In genomic region chr14:37588956-37589737, GRCh38 we compare ENCODE assay signal across 11 cellular contexts. TPM values are rescaled to one million over a fixed set of nuclear protein-coding genes. Genes with fewer than 3 reads are reported as not detected.
DNase-seq lines count a peak whose midpoint lies in the region; ATAC-seq and TF ChIP-seq lines count a peak whose summit lies in the region.
"Had no signal": no experiment of that assay in that cellular context is flagged by ENCODE, and none has a peak within 500 bp of the region (broad histone marks: within the 10 kb centered on the region; RNA-seq: fewer than 3 reads in every experiment).

No MANE protein-coding gene starts in this region.

- intact Hi-C loops in stomach (cut with DNase I; ENCODE audit: low total_unique reads): no loop called here

- no peaks in the 10 kb centered on the region for H3K9me3 ChIP-seq in stomach
- H3K9me3 ChIP-seq: SJCRH30 had no signal

- 5 to 15% (median 7%) methylated on average over 16 of the region's 16 CpGs for WGBS in stomach, 5 donors

- H3K27me3 ChIP-seq in stomach: peaks cover 43 to 100% (median 70%) of the 10 kb centered on the region in 3 donors
- H3K27me3 ChIP-seq: SJCRH30 had no signal

- H3K36me3 ChIP-seq in stomach: peaks cover 0 to 4% (median 2%) of the 10 kb centered on the region in 4 donors
- H3K36me3 ChIP-seq: SJCRH30 had no signal

- no peak for TF ChIP-seq CTCF in stomach (IDR thresholded peaks at IDR 0.05)

- ATAC-seq in stimulated activated naive CD8-positive, alpha-beta T cell treated with anti-CD3 and anti-CD28 coated beads, Interleukin-15, Interleukin-2, amounts not matched to agents 100 U/mL and 50 U/mL, for 24 hours: no peak
- no peak for ATAC-seq in GM19023 (IDR thresholded peaks at IDR 0.05; ENCODE audit: unreplicated experiment)
- ATAC-seq: foreskin keratinocyte had no signal

- peaks cover 12 to 42% (median 26%) of the 10 kb centered on the region in 4 donors for H3K4me1 ChIP-seq in stomach
- H3K4me1 ChIP-seq: foreskin keratinocyte, SJCRH30 had no signal

- TF ChIP-seq POLR2A in stomach (IDR thresholded peaks at IDR 0.05): no peak

- DNase-seq in NCI-H1417 (lab: John Stamatoyannopoulos, UW) (peak; percentile 82 to 92 (median 89)), NCI-H1417 treated with DMSO at 0.1 percent for 48 hours (lab: John Stamatoyannopoulos, UW) (no peak), NCI-H345 treated with DMSO at 0.1 percent for 48 hours (lab: John Stamatoyannopoulos, UW; ENCODE audit: unreplicated experiment) (peak; percentile 78), epithelial cell of prostate (ENCODE audit: low read depth, low spot score) (no peak), stomach (no peak), D341Med (ENCODE audit: low spot score) (no peak)
- DNase-seq in stimulated activated naive CD8-positive, alpha-beta T cell treated with anti-CD3 and anti-CD28 coated beads, Interleukin-15, Interleukin-2, amounts not matched to agents 100 U/mL and 50 U/mL, for 24 hours: no peak
- DNase-seq: foreskin keratinocyte had no signal

- peak overlapping the region; percentile 47 to 67 (median 58) for H3K4me3 ChIP-seq in stomach

- peak overlapping the region; percentile 97 for H3K27ac ChIP-seq in epithelial cell of prostate
- peak overlapping the region; percentile 86 to 95 (median 91) for H3K27ac ChIP-seq in stomach
- H3K27ac ChIP-seq: foreskin keratinocyte, SJCRH30 had no signal

- TF ChIP-seq EP300 in stomach (IDR thresholded peaks at IDR 0.05): no peak

RNA-seq across cellular contexts. Expression of gene FOXA1, which starts 5.9 kb away (rescaled TPM):
- total RNA-seq in stomach: 100 to 1,000 TPM in 2 of 5 donors, 10 to 100 TPM in 2, under 1 TPM in 1; 0.58 to 147 (median 70.5) TPM
- polyA plus RNA-seq in stomach: 10 to 100 TPM; 17.4 to 29.4 (median 24.3) TPM
- total RNA-seq: cerebellum, foreskin keratinocyte had no signal
- polyA plus RNA-seq: foreskin keratinocyte had no signal

RNA-seq across cellular contexts. Expression of gene TTC6, which starts 6.3 kb away (rescaled TPM):
- 100 to 1,000 TPM in 1 of 5 donors, 10 to 100 TPM in 4; 20.6 to 184 (median 22.8) TPM for total RNA-seq in stomach
- polyA plus RNA-seq in stomach: 1 to 10 TPM in 2 of 3 donors, under 1 TPM in 1; 0.92 to 8.5 (median 8.3) TPM
- total RNA-seq: foreskin keratinocyte had no signal
- polyA plus RNA-seq: foreskin keratinocyte had no signal

Comparison
In these comparisons a context has a peak if more than half of its experiments do, and no peak if none do; other contexts are left out.
1. DNase-seq: peak in NCI-H1417 (3 of 3) and NCI-H345 treated with DMSO at 0.1 percent for 48 hours (single experiment); none in NCI-H1417 treated with DMSO at 0.1 percent for 48 hours (single experiment), epithelial cell of prostate (single experiment), stomach (single experiment), stimulated activated naive CD8-positive, alpha-beta T cell treated with anti-CD3 and anti-CD28 coated beads, Interleukin-15, Interleukin-2, amounts not matched to agents 100 U/mL and 50 U/mL, for 24 hours (single experiment) and D341Med (single experiment).